ENCODE assay signal across 18 cellular contexts in the genomic region with DNA sequence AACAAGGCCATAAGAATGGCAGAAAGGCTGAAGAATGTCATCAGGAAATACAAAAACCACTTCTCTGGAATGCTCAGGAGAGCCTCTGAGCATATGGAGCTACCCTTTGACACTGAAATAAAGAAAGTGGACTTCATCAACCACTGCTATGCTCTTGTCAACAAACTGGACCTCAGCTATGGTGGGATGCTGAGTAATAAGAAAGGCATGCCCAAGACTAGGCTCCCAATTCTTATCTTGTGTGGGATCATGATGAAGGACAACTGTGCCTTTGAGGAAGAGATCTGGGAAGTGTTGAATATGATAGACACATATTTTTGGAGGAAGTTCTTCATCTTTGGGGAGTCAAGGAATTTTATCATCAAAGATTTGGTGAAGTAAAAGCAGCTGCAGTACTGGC.
A peak's percentile ranks its signal among the peaks of the same experiment; 100 is the strongest.
DNase-seq lines count a peak whose midpoint lies in the region; ATAC-seq and TF ChIP-seq lines count a peak whose summit lies in the region.
"Had no signal": no experiment of that assay in that cellular context is flagged by ENCODE, and none has a peak within 500 bp of the region (broad histone marks: within the 10 kb centered on the region; RNA-seq: fewer than 3 reads in every experiment).

No MANE protein-coding gene starts in this region.

- intact Hi-C loops in gastrocnemius medialis (cut with DNase I; ENCODE audit: low total_unique reads), result no loop called here

- DNase-seq in HT1080 (ENCODE audit: low read depth) (peak; percentile 75), astrocyte of the hippocampus (ENCODE audit: low read depth, low spot score) (peak; percentile 19), kidney epithelial cell (ENCODE audit: low read depth) (peak; percentile 19), dedifferentiated amniotic fluid mesenchymal stem cell (ENCODE audit: extremely low spot score) (no peak), gastrocnemius medialis (no peak)
- DNase-seq: DMS 273 treated with DMSO at 0.1 percent for 48 hours, HCEC 1CT, KG1, MM.1S, NCI-H187 treated with DMSO at 0.1 percent for 48 hours, NCI-H2171, NCI-H446 treated with DMSO at 0.1 percent for 48 hours, NCI-H774, PC-9 had no signal

- H3K36me3 ChIP-seq in kidney epithelial cell (ENCODE audit: control insufficient read depth, insufficient read depth, low read length) (no peaks in the 10 kb centered on the region), gastrocnemius medialis (no peaks in the 10 kb centered on the region)
- H3K36me3 ChIP-seq: BLaER1 had no signal

- no peak overlapping the region for H3K27ac ChIP-seq in gastrocnemius medialis
- H3K27ac ChIP-seq: BLaER1, PC-9, SK-N-MC had no signal

- no peaks in the 10 kb centered on the region for H3K9me3 ChIP-seq in gastrocnemius medialis
- H3K9me3 ChIP-seq: BLaER1 had no signal

- in situ Hi-C loops in gastrocnemius medialis (cut with MboI; ENCODE audit: low sequenced_read_pairs in 4 of 4), result no loop called here

- H3K4me1 ChIP-seq in gastrocnemius medialis, result no peaks in the 10 kb centered on the region
- H3K4me1 ChIP-seq: BLaER1 had no signal

- TF ChIP-seq POLR2A in gastrocnemius medialis (IDR thresholded peaks at IDR 0.05), result no peak

- H3K4me3 ChIP-seq in kidney epithelial cell (ENCODE audit: low read depth, low read length) (no peak overlapping the region), gastrocnemius medialis (no peak overlapping the region)
- H3K4me3 ChIP-seq: BLaER1, PC-9, SK-N-MC had no signal

- TF ChIP-seq CTCF in kidney epithelial cell (IDR thresholded peaks at IDR 0.05; ENCODE audit: insufficient read depth, low read length, poor library complexity, severe bottlenecking) (no peak), gastrocnemius medialis (IDR thresholded peaks at IDR 0.05 in 4 of 5, conservative IDR thresholded peaks at IDR 0.05 in 1 of 5) (no peak)

- H3K27me3 ChIP-seq in kidney epithelial cell (ENCODE audit: control insufficient read depth, insufficient read depth, low read length), result no peaks in the 10 kb centered on the region
- no peaks in the 10 kb centered on the region for H3K27me3 ChIP-seq in gastrocnemius medialis

- ATAC-seq in HG03025 (IDR thresholded peaks at IDR 0.05; ENCODE audit: low FRiP score, unreplicated experiment) (no peak), gastrocnemius medialis (no peak), HG03432 (IDR thresholded peaks at IDR 0.05; ENCODE audit: unreplicated experiment) (no peak)

Comparison
In these comparisons a context has a peak if more than half of its experiments do, and no peak if none do; other contexts are left out.
1. DNase-seq: peak in HT1080 (single experiment), astrocyte of the hippocampus (single experiment) and kidney epithelial cell (single experiment); none in dedifferentiated amniotic fluid mesenchymal stem cell (single experiment) and gastrocnemius medialis (0 of 2).